17 cellular contexts compared by ENCODE assay signal in the genomic region with DNA sequence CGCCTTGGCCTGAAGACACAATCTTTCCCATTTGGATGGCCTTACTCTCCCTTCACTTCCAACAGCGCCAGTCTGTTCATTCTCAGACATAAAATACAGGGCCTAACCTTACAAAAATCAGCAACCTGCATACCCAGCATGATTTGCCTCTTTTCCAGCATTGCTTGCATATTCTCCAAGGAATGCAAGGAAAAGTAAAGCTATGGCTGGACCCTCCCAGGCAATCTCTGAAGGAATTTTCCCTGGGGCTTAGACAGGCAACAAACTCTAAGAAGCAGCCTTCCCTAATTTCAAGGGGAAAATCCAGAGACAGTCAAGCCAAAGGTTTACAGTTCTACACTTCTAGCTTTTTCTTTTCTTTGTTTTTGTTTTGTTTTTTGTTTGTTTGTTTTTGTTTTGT.
"Had no signal": no experiment of that assay in that cellular context is flagged by ENCODE, and none has a peak within 500 bp of the region (broad histone marks: within the 10 kb centered on the region; RNA-seq: fewer than 3 reads in every experiment).

No MANE protein-coding gene starts in this region.

- H3K4me1 ChIP-seq: parathyroid adenoma had no signal

- H3K4me3 ChIP-seq: lung, neural progenitor cell, right atrium auricular region, transverse colon had no signal

- H3K9me3 ChIP-seq: right atrium auricular region, transverse colon had no signal

- DNase-seq: activated CD4-positive, alpha-beta T cell treated with anti-CD3 and anti-CD28 coated beads, Interleukin-2, amount 50 U/mL, for 48 hours; activated CD4-positive, CD25-positive, alpha-beta regulatory T cell treated with anti-CD3 and anti-CD28 coated beads, Interleukin-2, amount 50 U/mL, for 72 hours; activated effector memory CD4-positive, alpha-beta T cell treated with Interleukin-2 at 50 U/mL for 16 hours; activated naive CD8-positive, alpha-beta T cell treated with anti-CD3 and anti-CD28 coated beads, Interleukin-2, amount 10 ng/mL, durations not matched to agents 7 days and 5 days; aorta; hippocampal formation; left colon; small intestine; substantia nigra; transverse colon had no signal

- H3K27ac Mint-ChIP-seq: activated naive CD8-positive, alpha-beta T cell treated with anti-CD3 and anti-CD28 coated beads, Interleukin-2, amount 10 ng/mL, durations not matched to agents 7 days and 5 days; neural progenitor cell; stimulated activated memory B cell treated with anti-CD40 and anti-IgM and Interleukin-4, amounts not matched to agents 10 μg/mL and 1 μg/mL and 100 μg/mL, for 72 hours; T-helper 2 cell treated with Interferon-gamma antibody and Interleukin-4, amounts not matched to agents 5 μg/mL and 100 μg/mL, for 36 hours had no signal

- H3K27me3 Mint-ChIP-seq: activated naive CD8-positive, alpha-beta T cell treated with anti-CD3 and anti-CD28 coated beads, Interleukin-2, amount 10 ng/mL, durations not matched to agents 7 days and 5 days; stimulated activated memory B cell treated with anti-CD40 and anti-IgM and Interleukin-4, amounts not matched to agents 10 μg/mL and 1 μg/mL and 100 μg/mL, for 72 hours had no signal

- H3K27ac ChIP-seq: neural progenitor cell, parathyroid adenoma, right atrium auricular region, transverse colon had no signal

- H3K4me3 Mint-ChIP-seq: activated naive CD8-positive, alpha-beta T cell treated with anti-CD3 and anti-CD28 coated beads, Interleukin-2, amount 10 ng/mL, durations not matched to agents 7 days and 5 days; neural progenitor cell; stimulated activated memory B cell treated with anti-CD40 and anti-IgM and Interleukin-4, amounts not matched to agents 10 μg/mL and 1 μg/mL and 100 μg/mL, for 72 hours; T-helper 2 cell treated with Interferon-gamma antibody and Interleukin-4, amounts not matched to agents 5 μg/mL and 100 μg/mL, for 36 hours had no signal

- ATAC-seq: esophagus mucosa; left colon; stimulated activated memory B cell treated with anti-CD40 and anti-IgM and Interleukin-4, amounts not matched to agents 10 μg/mL and 1 μg/mL and 100 μg/mL, for 72 hours had no signal

- H3K9me3 Mint-ChIP-seq: activated naive CD8-positive, alpha-beta T cell treated with anti-CD3 and anti-CD28 coated beads, Interleukin-2, amount 10 ng/mL, durations not matched to agents 7 days and 5 days; neural progenitor cell; stimulated activated memory B cell treated with anti-CD40 and anti-IgM and Interleukin-4, amounts not matched to agents 10 μg/mL and 1 μg/mL and 100 μg/mL, for 72 hours; T-helper 2 cell treated with Interferon-gamma antibody and Interleukin-4, amounts not matched to agents 5 μg/mL and 100 μg/mL, for 36 hours had no signal

- H3K27me3 ChIP-seq: neural progenitor cell, right atrium auricular region, transverse colon had no signal
